9 cellular contexts compared by ENCODE assay signal in genomic region chr3:86793786-86794185, GRCh38.
DNase-seq lines count a peak whose midpoint lies in the region; FAIRE-seq and TF ChIP-seq lines count a peak whose summit lies in the region.
"Had no signal": no experiment of that assay in that cellular context is flagged by ENCODE, and none has a peak within 500 bp of the region (broad histone marks: within the 10 kb centered on the region; RNA-seq: fewer than 3 reads in every experiment).

No MANE protein-coding gene starts in this region.

- H3K27ac ChIP-seq in coronary artery: peak overlapping the region; percentile 70 to 73

- no peak for FAIRE-seq in urothelium cell line (lab: Jason Lieb, UNC)

- no peak for TF ChIP-seq CTCF in coronary artery (IDR thresholded peaks at IDR 0.05)

- no peak overlapping the region for H3K4me3 ChIP-seq in coronary artery

- DNase-seq in DMS53 (lab: John Stamatoyannopoulos, UW): peak; percentile 1
- no peak for DNase-seq in DMS53 treated with DMSO at 0.1 percent for 48 hours (lab: John Stamatoyannopoulos, UW; ENCODE audit: unreplicated experiment)
- DNase-seq in coronary artery (ENCODE audit: low spot score): no peak
- peak; percentile 41 for DNase-seq in medulla oblongata (ENCODE audit: extremely low spot score)
- DNase-seq in urothelium cell line (ENCODE audit: low spot score): peak; percentile 64
- DNase-seq in SHP77 (lab: John Stamatoyannopoulos, UW): no peak
- no peak for DNase-seq in DMS 273 (lab: John Stamatoyannopoulos, UW; ENCODE audit: unreplicated experiment)
- DNase-seq in stimulated activated CD8-positive, alpha-beta memory T cell treated with anti-CD3 and anti-CD28 coated beads, Interleukin-4, amount 100 ng/mL, for 48 hours: no peak
- DNase-seq: 8988T had no signal

Comparison
In these comparisons a context has a peak if more than half of its experiments do, and no peak if none do; other contexts are left out.
1. DNase-seq: peak in DMS53 (single experiment), medulla oblongata (single experiment) and urothelium cell line (single experiment); none in DMS53 treated with DMSO at 0.1 percent for 48 hours (single experiment), coronary artery (single experiment), SHP77 (0 of 2), DMS 273 (single experiment) and stimulated activated CD8-positive, alpha-beta memory T cell treated with anti-CD3 and anti-CD28 coated beads, Interleukin-4, amount 100 ng/mL, for 48 hours (single experiment).